In the genomic region with DNA sequence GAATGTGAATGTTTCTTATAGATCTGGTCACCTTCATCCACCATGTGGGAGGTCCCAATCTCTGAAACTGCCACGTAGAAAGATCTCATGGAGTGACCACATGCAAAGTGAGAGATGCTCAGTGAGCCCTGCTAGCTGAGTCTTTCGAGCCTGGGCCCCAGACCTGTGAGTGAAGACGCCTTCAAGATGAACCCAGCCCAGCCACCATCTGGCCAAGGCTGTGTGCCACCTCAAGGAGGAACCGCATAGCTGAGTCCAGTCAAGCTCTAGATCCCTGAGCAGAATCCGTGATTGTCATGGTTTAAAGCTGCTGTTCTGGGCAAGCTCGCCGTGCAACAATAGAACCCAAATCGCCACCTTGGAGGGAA, we compare ENCODE assay signal across 24 cellular contexts. TPM values are rescaled to one million over a fixed set of nuclear protein-coding genes. Genes with fewer than 3 reads are reported as not detected.
DNase-seq lines count a peak whose midpoint lies in the region; ATAC-seq, FAIRE-seq and TF ChIP-seq lines count a peak whose summit lies in the region.
"Had no signal": no experiment of that assay in that cellular context is flagged by ENCODE, and none has a peak within 500 bp of the region (broad histone marks: within the 10 kb centered on the region; RNA-seq: fewer than 3 reads in every experiment).

No MANE protein-coding gene starts in this region.

- SMC1A ChIA-PET in GM12878 (lab: Charles Lee; ENCODE audit: uncharacterized antibody, unreplicated experiment), result interaction anchor here (0.7 kb wide), 1 partner anchor 10 kb away, joined by 3 read pairs; no protein-coding TSS in a partner anchor

- H3K27ac ChIP-seq in GM12878 (ENCODE audit: control insufficient read depth, insufficient read depth) (no peak overlapping the region), MM.1S (ENCODE audit: low read length) (no peak overlapping the region), SJCRH30 (no peak overlapping the region)

- ATAC-seq in GM18502 (IDR thresholded peaks at IDR 0.05; ENCODE audit: poor library complexity, unreplicated experiment) (peak; percentile 35), GM19452 (IDR thresholded peaks at IDR 0.05; ENCODE audit: unreplicated experiment) (peak; percentile 36), HG02759 (IDR thresholded peaks at IDR 0.05; ENCODE audit: unreplicated experiment) (peak; percentile 30), GM12878 (peak; percentile 53), GM21528 (IDR thresholded peaks at IDR 0.05; ENCODE audit: low FRiP score, unreplicated experiment) (no peak)
- ATAC-seq: CD8-positive, alpha-beta T cell; esophagus mucosa; mucosa of descending colon had no signal

- TF ChIP-seq CTCF in GM12878 (IDR thresholded peaks at IDR 0.05 in 2 of 3, conservative IDR thresholded peaks at IDR 0.05 in 1 of 3; ENCODE audit: control insufficient read depth in 2 of 3, extremely low read depth in 1 of 3, insufficient read depth in 1 of 3, low read depth in 3 of 3, low read length in 3 of 3), result no peak
- no peak for TF ChIP-seq CTCF in MM.1S (IDR thresholded peaks at IDR 0.05; ENCODE audit: low read length)

- no peak for TF ChIP-seq POLR2A in GM12878 (IDR thresholded peaks at IDR 0.05; ENCODE audit: low read depth, low read length)

- H3K36me3 ChIP-seq in GM12878 (ENCODE audit: control insufficient read depth in 2 of 2, insufficient read depth in 2 of 2, low read length in 1 of 2) (no peaks in the 10 kb centered on the region), MM.1S (replicated peaks; ENCODE audit: insufficient read depth, low read length) (no peaks in the 10 kb centered on the region), SJCRH30 (no peaks in the 10 kb centered on the region)

- no peaks in the 10 kb centered on the region for H4K20me1 ChIP-seq in GM12878 (ENCODE audit: control insufficient read depth, insufficient read depth)
- H4K20me1 ChIP-seq in MM.1S (ENCODE audit: insufficient read depth, low read length), result no peaks in the 10 kb centered on the region

- no peak for TF ChIP-seq RAD21 in GM12878 (IDR thresholded peaks at IDR 0.05; ENCODE audit: insufficient read depth, low read depth, low read length)

- RAD21 ChIA-PET in GM12878 (lab: Charles Lee; ENCODE audit: unreplicated experiment), result interaction anchor here (0.7 to 1.6 kb wide), 2 partner anchors 18 to 41 kb away, joined by 3 read pairs; no protein-coding TSS in a partner anchor

- BruUV-seq in GM12878 (replicated peaks; lab: Mats Ljungman, UMichigan), result no TSS peak

- H3F3A ChIP-seq in MM.1S (ENCODE audit: insufficient read depth, low read length), result no peaks in the 10 kb centered on the region

- FAIRE-seq in GM12878 (lab: Jason Lieb, UNC), result no peak
- FAIRE-seq: TTC549 had no signal

- no peak overlapping the region for H3K4me3 ChIP-seq in GM12878
- H3K4me3 ChIP-seq in MM.1S (ENCODE audit: low read length), result no peak overlapping the region
- no peak overlapping the region for H3K4me3 ChIP-seq in SJCRH30
- H3K4me3 ChIP-seq: mucosa of descending colon had no signal

- intact Hi-C loops in GM12878 (cut with micrococcal nuclease; ENCODE audit: unreplicated experiment), result no loop called here

- POLR2A ChIA-PET in GM12878 (lab: Charles Lee), result interaction anchor here (1.4 kb wide), 2 partner anchors 11 to 18 kb away, joined by 4 to 5 read pairs; no protein-coding TSS in a partner anchor

- H3K9ac ChIP-seq in GM12878 (ENCODE audit: control insufficient read depth, insufficient read depth, low read length) (no peak overlapping the region), MM.1S (ENCODE audit: low read length) (no peak overlapping the region)

- no peak overlapping the region for H3K4me2 ChIP-seq in GM12878 (ENCODE audit: control insufficient read depth, insufficient read depth)
- no peak overlapping the region for H3K4me2 ChIP-seq in MM.1S (ENCODE audit: low read depth, low read length)

- H3K9me3 ChIP-seq in GM12878 (replicated peaks; ENCODE audit: control insufficient read depth, insufficient read depth, low read length) (no peaks in the 10 kb centered on the region), MM.1S (replicated peaks; ENCODE audit: insufficient read depth, low read length) (no peaks in the 10 kb centered on the region), SJCRH30 (replicated peaks) (no peaks in the 10 kb centered on the region)
- H3K9me3 ChIP-seq: mucosa of descending colon had no signal

- TF ChIP-seq EP300 in GM12878 (IDR thresholded peaks at IDR 0.05; ENCODE audit: borderline replicate concordance in 1 of 2, control insufficient read depth in 1 of 2, low read depth in 2 of 2, low read length in 2 of 2), result no peak

- H3K27me3 ChIP-seq in GM12878 (replicated peaks in 1 of 2; ENCODE audit: control insufficient read depth in 2 of 2, insufficient read depth in 2 of 2, low read length in 1 of 2), result no peaks in the 10 kb centered on the region
- H3K27me3 ChIP-seq in MM.1S (replicated peaks; ENCODE audit: insufficient read depth, low read length), result no peaks in the 10 kb centered on the region
- H3K27me3 ChIP-seq in SJCRH30, result no peaks in the 10 kb centered on the region

- H3K79me2 ChIP-seq in GM12878 (ENCODE audit: control insufficient read depth, insufficient read depth, low read length) (no peaks in the 10 kb centered on the region), MM.1S (ENCODE audit: low read length) (no peaks in the 10 kb centered on the region)

- DNase-seq in GM12878 (ENCODE audit: low read depth, low spot score) (no peak), MM.1S (no peak), SJCRH30 (no peak)
- no peak for DNase-seq in activated CD4-positive, CD25-positive, alpha-beta regulatory T cell treated with anti-CD3 and anti-CD28 coated beads, Interleukin-2, amount 50 U/mL, for 72 hours
- DNase-seq: activated CD4-positive, alpha-beta T cell treated with anti-CD3 and anti-CD28 coated beads for 48 hours; activated CD8-positive, alpha-beta memory T cell treated with anti-CD3 and anti-CD28 coated beads, Interleukin-2, amount 50 U/mL, for 4 hours; amygdala; caudate nucleus; CD8-positive, alpha-beta T cell; DMS79; KBM-7; NCI-H1092; NCI-H2029 treated with DMSO at 0.1 percent for 48 hours; NCI-H510A; stimulated activated CD4-positive, alpha-beta T cell treated with anti-CD3 and anti-CD28 coated beads, Interleukin-15, amount 100 ng/mL, for 24 hours; stimulated activated naive CD4-positive, alpha-beta T cell treated with Interleukin-2 at 50 U/mL for 16 hours; trophoblast cell had no signal

- H3K9me2 ChIP-seq in MM.1S (replicated peaks; ENCODE audit: insufficient read depth, low read length), result no peaks in the 10 kb centered on the region

- CTCF ChIA-PET in GM12878 (lab: Yijun Ruan, JAX), result interaction anchor here (1.0 to 1.4 kb wide), 2 partner anchors 11 to 18 kb away, joined by 3 read pairs; no protein-coding TSS in a partner anchor

- H2AFZ ChIP-seq in GM12878 (ENCODE audit: control insufficient read depth, low read depth, low read length), result no peak overlapping the region; the same call in 1 of the 2 replicates
- no peak overlapping the region for H2AFZ ChIP-seq in MM.1S (ENCODE audit: low read length)

- in situ Hi-C loops in GM12878 (cut with MboI), result no loop called here

- peaks cover 35% of the 10 kb centered on the region for H3K4me1 ChIP-seq in GM12878 (ENCODE audit: control insufficient read depth, insufficient read depth, low read length)
- peaks cover 6% of the 10 kb centered on the region for H3K4me1 ChIP-seq in MM.1S (ENCODE audit: low read length)
- peaks cover 26% of the 10 kb centered on the region for H3K4me1 ChIP-seq in SJCRH30

- 39% methylated on average over 8 of the region's 8 CpGs for WGBS in GM12878 (ENCODE audit: insufficient coverage, insufficient replicate concordance, low lambda C conversion rate, missing lambda C conversion rate)

TF ChIP-seq in GM12878, 131 proteins besides CTCF, POLR2A, EP300 and RAD21 (continues in another document):
- TF ChIP-seq MEF2A (IDR thresholded peaks at IDR 0.05; ENCODE audit: insufficient read depth, low read depth, low read length), result no peak
- no peak for TF ChIP-seq HDGF (IDR thresholded peaks at IDR 0.05)
- 0 out of 2 replicates have a peak, but pooled peaks have one; percentile 16 for TF ChIP-seq EED (IDR thresholded peaks at IDR 0.05; ENCODE audit: low read depth)
- TF ChIP-seq BHLHE40 (IDR thresholded peaks at IDR 0.05; ENCODE audit: borderline replicate concordance in 1 of 2, low read depth in 2 of 2, low read length in 1 of 2), result no peak
- no peak for TF ChIP-seq SRF (IDR thresholded peaks at IDR 0.05; ENCODE audit: low read depth in 2 of 2, low read length in 2 of 2)
- TF ChIP-seq RUNX3 (IDR thresholded peaks at IDR 0.05; ENCODE audit: low read length), result peak; percentile 24; the same call in 1 of the 2 replicates
- no peak for TF ChIP-seq WRNIP1 (IDR thresholded peaks at IDR 0.05; ENCODE audit: borderline replicate concordance, low read depth, low read length)
- peak; percentile 69; the same call in 1 of the 3 replicates for TF ChIP-seq POU2F2 (IDR thresholded peaks at IDR 0.05; ENCODE audit: borderline replicate concordance, low read depth, low read length)
- no peak for TF ChIP-seq SMC3 (IDR thresholded peaks at IDR 0.05; ENCODE audit: borderline replicate concordance, low read length)

RNA-seq across cellular contexts. Expression of a gene that starts 20.2 kb away (rescaled TPM):
- total RNA-seq in GM12878 (2013; cell fraction: nucleolus; rRNA removed), result 73.4 and 105 TPM in 2 replicates
- total RNA-seq in GM12878 (2014; rRNA removed) (52.1 and 52.4 TPM in 2 replicates), GM12878 (2014; rRNA removed; fragmentation: Illumina TruSeq; extraction: Trizol) (69.0 and 78.3 TPM in 2 replicates), GM12878 (2021) (162 and 180 TPM in 2 replicates)
- 78.0 TPM for polyA plus RNA-seq in GM12878 (2011; ENCODE audit: low read depth)
- polyA plus RNA-seq in GM12878 (2011; rRNA removed) (111 and 145 TPM in 2 replicates), GM12878 (2014; fragmentation: Illumina TruSeq; extraction: Trizol) (106 and 164 TPM in 2 replicates), GM12878 (2014; fragmentation: Nextera tagmentation; extraction: Ambion mirVana) (10 to 100 TPM; 28.8 to 71.9 TPM), GM12878 (2014; rRNA removed) (127 and 129 TPM in 2 replicates), GM12878 (2016; fragmentation: Nextera tagmentation; extraction: Ambion mirVana) (100 to 1,000 TPM; 129 to 140 TPM)
- polyA plus RNA-seq in GM12878 (2011; cell fraction: cytosol; rRNA removed), result 220 and 257 TPM in 2 replicates
- polyA plus RNA-seq in GM12878 (2011; cell fraction: nucleus; rRNA removed), result 250 and 304 TPM in 2 replicates
- polyA plus RNA-seq in GM12878 (2012), result 81.9 and 104 TPM in 2 replicates
- 132 and 134 TPM in 2 replicates for polyA minus RNA-seq in GM12878 (2011; rRNA and poly(A)+ RNA removed)
- polyA minus RNA-seq in GM12878 (2011; cell fraction: cytosol; rRNA and poly(A)+ RNA removed), result 44.8 and 52.4 TPM in 2 replicates
- polyA minus RNA-seq in GM12878 (2011; cell fraction: nucleus; rRNA and poly(A)+ RNA removed), result 114 and 180 TPM in 2 replicates
- 98.8 and 103 TPM in 2 replicates for total RNA-seq in SJCRH30 (2014; rRNA removed; shearing (Covaris generic))
